34 cellular contexts compared by ENCODE assay signal in the genomic region with DNA sequence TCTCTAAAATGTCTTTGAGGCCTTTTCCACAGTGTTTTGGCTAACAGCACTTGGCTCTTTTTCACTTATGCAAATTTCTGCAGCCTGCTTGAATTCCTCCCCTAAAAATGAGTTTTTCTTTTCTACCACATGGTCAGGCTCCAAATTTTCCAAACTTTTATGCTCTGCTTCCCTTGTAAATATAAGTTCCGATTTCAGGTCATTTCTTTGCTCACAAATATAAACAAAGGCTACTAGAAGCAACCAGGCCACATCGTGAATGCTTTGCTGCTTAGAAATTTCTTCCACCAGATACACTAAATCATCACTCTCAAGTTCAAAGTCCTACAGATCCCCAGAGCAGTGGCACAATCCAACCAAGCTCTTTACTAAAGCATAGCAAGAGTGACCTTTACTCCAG.
"Had no signal": no experiment of that assay in that cellular context is flagged by ENCODE, and none has a peak within 500 bp of the region (broad histone marks: within the 10 kb centered on the region; RNA-seq: fewer than 3 reads in every experiment).

No MANE protein-coding gene starts in this region.

- H3K4me1 ChIP-seq: adrenal gland, ascending aorta, body of pancreas, breast epithelium had no signal

- H3K36me3 ChIP-seq: adrenal gland, ascending aorta, brain microvascular endothelial cell, breast epithelium, cardiac muscle cell had no signal

- H3K27me3 ChIP-seq: adrenal gland, ascending aorta, body of pancreas, brain microvascular endothelial cell, breast epithelium, cardiac muscle cell had no signal

- H3K9me3 ChIP-seq: adrenal gland, ascending aorta, body of pancreas had no signal

- DNase-seq: activated effector memory CD4-positive, alpha-beta T cell treated with anti-CD3 and anti-CD28 coated beads, Interleukin-2, amount 50 U/mL, for 16 hours; activated effector memory CD4-positive, alpha-beta T cell treated with Interleukin-2 at 50 U/mL for 16 hours; activated gamma-delta T cell; activated gamma-delta T cell treated with Interleukin-2 at 50 U/mL for 16 hours; activated naive CD4-positive, alpha-beta T cell; activated naive CD4-positive, alpha-beta T cell treated with anti-CD3 and anti-CD28 coated beads for 36 hours; activated naive CD4-positive, alpha-beta T cell treated with anti-CD3 and anti-CD28 coated beads, Interleukin-2, amount 10 ng/mL, durations not matched to agents 7 days and 5 days; activated naive CD4-positive, alpha-beta T cell treated with anti-CD3 and anti-CD28 coated beads, Interleukin-2, amount 50 U/mL, for 16 hours; activated naive CD4-positive, alpha-beta T cell treated with Interleukin-2 at 50 U/mL for 16 hours; activated naive CD8-positive, alpha-beta T cell treated with anti-CD3 and anti-CD28 coated beads for 36 hours; activated naive CD8-positive, alpha-beta T cell treated with anti-CD3 and anti-CD28 coated beads, Interleukin-2, amount 10 ng/mL, durations not matched to agents 7 days and 5 days; activated naive CD8-positive, alpha-beta T cell treated with anti-CD3 and anti-CD28 coated beads, Interleukin-2, amount 50 U/mL, for 24 hours; activated T-cell treated with anti-CD3 and anti-CD28 coated beads, Interleukin-2, amount 50 U/mL, for 1 hour; activated T-cell treated with anti-CD3 and anti-CD28 coated beads, Interleukin-2, amount 50 U/mL, for 24 hours; activated T-cell treated with anti-CD3 and anti-CD28 coated beads, Interleukin-2, amount 50 U/mL, for 4 hours; activated T-cell treated with anti-CD3 and anti-CD28 coated beads, Interleukin-2, amount 50 U/mL, for 48 hours; activated T-cell treated with anti-CD3 and anti-CD28 coated beads, Interleukin-2, amount 50 U/mL, for 72 hours; adrenal gland; amniotic stem cell; amygdala; anterior cingulate cortex; aorta; body of pancreas; brain microvascular endothelial cell; caudate nucleus; central memory CD4-positive, alpha-beta T cell; cerebellar nuclear complex had no signal

- ATAC-seq: activated naive CD4-positive, alpha-beta T cell treated with anti-CD3 and anti-CD28 coated beads, Interleukin-2, amount 50 U/mL, for 72 hours; activated naive CD8-positive, alpha-beta T cell treated with anti-CD3 and anti-CD28 coated beads, Interleukin-2, amount 50 U/mL, for 24 hours; activated T-cell treated with anti-CD3 and anti-CD28 coated beads, Interleukin-2, amount 50 U/mL, for 4 hours; activated T-cell treated with anti-CD3 and anti-CD28 coated beads, Interleukin-2, amount 50 U/mL, for 72 hours; activated T-helper 17 cell treated with anti-CD3 and anti-CD28 coated beads, Interleukin-2, amount 50 U/mL, for 72 hours; body of pancreas had no signal

- H3K4me3 ChIP-seq: adrenal gland, ascending aorta, body of pancreas, breast epithelium, cardiac muscle cell had no signal

- H3K27ac ChIP-seq: adrenal gland, ascending aorta, body of pancreas, brain microvascular endothelial cell, breast epithelium, cardiac muscle cell had no signal

- FAIRE-seq: astrocyte, bronchial epithelial cell had no signal
